ENCODE assay signal across 8 cellular contexts in the genomic region with DNA sequence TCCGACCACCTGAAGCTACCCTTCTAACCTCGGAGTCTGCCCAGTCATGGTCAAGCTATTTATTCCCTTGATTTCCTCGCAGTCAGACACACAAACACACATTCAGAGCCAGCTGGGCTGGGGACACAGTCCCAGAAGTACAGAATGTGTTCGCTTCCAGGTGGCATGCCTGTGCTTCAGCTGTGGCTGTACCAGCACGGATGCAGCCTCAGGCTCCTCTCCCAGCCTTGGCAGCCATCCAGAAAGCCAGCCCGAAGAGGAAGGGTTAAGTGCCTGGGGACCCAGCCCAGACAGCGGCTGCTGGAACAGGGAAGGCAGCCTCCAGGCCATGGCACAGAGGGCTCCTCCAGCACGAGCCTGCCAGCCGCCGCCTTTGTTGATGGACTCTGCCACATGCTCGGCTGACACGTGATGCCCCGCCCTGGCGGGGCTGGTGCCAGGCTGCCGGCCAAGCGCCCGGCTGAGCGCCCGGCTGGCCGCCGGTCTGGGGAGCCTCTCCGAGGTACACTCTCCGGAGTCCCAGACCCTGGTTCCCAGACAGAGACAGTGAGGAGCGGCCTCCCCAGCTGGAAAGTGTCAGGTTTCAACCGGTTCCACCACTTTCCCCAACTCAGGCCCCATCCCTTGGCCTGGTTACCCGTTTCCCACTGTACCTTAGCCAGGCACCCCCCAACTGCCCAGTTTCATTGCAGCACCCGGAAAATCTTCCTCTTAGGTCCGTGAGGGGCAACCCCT. TPM values are rescaled to one million over a fixed set of nuclear protein-coding genes. Genes with fewer than 3 reads are reported as not detected.
DNase-seq lines count a peak whose midpoint lies in the region; ATAC-seq and TF ChIP-seq lines count a peak whose summit lies in the region.

No MANE protein-coding gene starts in this region.

- H2BK15ac ChIP-seq in mesenchymal stem cell (ENCODE audit: low read depth, poor library complexity, severe bottlenecking) = peak overlapping the region; percentile 75

- peak overlapping the region; percentile 84 for H3K9ac ChIP-seq in OCI-LY1 (ENCODE audit: low read length)
- H3K9ac ChIP-seq in mesenchymal stem cell (ENCODE audit: low read length) = peak overlapping the region; percentile 68

- H2AFZ ChIP-seq in OCI-LY1 (ENCODE audit: low read length) (no peak overlapping the region), mesenchymal stem cell (ENCODE audit: low read depth, low read length) (no peak overlapping the region)

- peak overlapping the region; percentile 56 for H2AK5ac ChIP-seq in mesenchymal stem cell (ENCODE audit: low read length, severe bottlenecking)

- in situ Hi-C loops in GM13977 (cut with MboI; ENCODE audit: low pct_unique_long_range_greater_than_20kb, low sequenced_read_pairs, unreplicated experiment) = loop anchor here (5.0 to 10.0 kb wide), 2 partner anchors 56 to 62 kb away; partner anchors contain the start of gene BUB1B

- H3K79me1 ChIP-seq in mesenchymal stem cell (replicated peaks; ENCODE audit: low read length, poor library complexity, severe bottlenecking) = peaks cover 18% of the 10 kb centered on the region

- H3K27ac ChIP-seq in OCI-LY1 (ENCODE audit: low read depth, low read length, poor library complexity, severe bottlenecking) (peak overlapping the region; percentile 98), mesenchymal stem cell (ENCODE audit: low read length, poor library complexity, severe bottlenecking) (peak overlapping the region; percentile 70), uterus (peak overlapping the region; percentile 95)

- H3K4me2 ChIP-seq in OCI-LY1 (ENCODE audit: low read length) (peak overlapping the region; percentile 82), mesenchymal stem cell (ENCODE audit: low read length, poor library complexity, severe bottlenecking) (no peak overlapping the region)

- no peak overlapping the region for H2BK5ac ChIP-seq in mesenchymal stem cell (ENCODE audit: low read depth, low read length, poor library complexity, severe bottlenecking)

- WGBS in mesenchymal stem cell = 22% methylated on average over 28 of the region's 28 CpGs

- H3K23ac ChIP-seq in mesenchymal stem cell (ENCODE audit: low read length in 2 of 2) = no peak overlapping the region

- H3K18ac ChIP-seq in mesenchymal stem cell (ENCODE audit: low read depth in 1 of 2, low read length in 2 of 2) = peak overlapping the region; percentile 79 to 81

- H3F3A ChIP-seq in OCI-LY1 (ENCODE audit: insufficient read depth, low read length) = no peaks in the 10 kb centered on the region; the same call in 1 of the 2 replicates

- H3K9me2 ChIP-seq in OCI-LY1 (ENCODE audit: low read depth, low read length) = no peaks in the 10 kb centered on the region

- H2BK120ac ChIP-seq in mesenchymal stem cell (ENCODE audit: low read depth, low read length) = peak overlapping the region; percentile 11

- peak overlapping the region; percentile 76 to 81 for H3K4ac ChIP-seq in mesenchymal stem cell (ENCODE audit: low read depth in 1 of 2, low read length in 2 of 2)

- peak overlapping the region; percentile 88 to 98 for H2BK12ac ChIP-seq in mesenchymal stem cell (ENCODE audit: low read length in 2 of 2)

- peak overlapping the region; percentile 76 for H3K4me3 ChIP-seq in OCI-LY1 (ENCODE audit: low read depth, low read length, poor library complexity, severe bottlenecking)
- H3K4me3 ChIP-seq in mesenchymal stem cell (ENCODE audit: insufficient read depth in 1 of 2, low read depth in 1 of 2, low read length in 2 of 2) = peak overlapping the region in 1 of 2 experiments; percentile 20
- peak overlapping the region in 1 of 2 donors; percentile 24 for H3K4me3 ChIP-seq in uterus

- H4K8ac ChIP-seq in mesenchymal stem cell (ENCODE audit: low read length) = peak overlapping the region; percentile 76

- TF ChIP-seq POLR2A in uterus (IDR thresholded peaks at IDR 0.05) = no peak

- H4K20me1 ChIP-seq in OCI-LY1 (ENCODE audit: insufficient read depth, low read length) = no peaks in the 10 kb centered on the region

- H3K36me3 ChIP-seq in OCI-LY1 (ENCODE audit: insufficient read depth, low read length) (peaks cover 46% of the 10 kb centered on the region; the same call in 1 of the 2 replicates), mesenchymal stem cell (ENCODE audit: control insufficient read depth in 1 of 2, insufficient read depth in 2 of 2, low read depth in 1 of 2, low read length in 2 of 2) (peaks cover 11 to 31% of the 10 kb centered on the region in 2 experiments), uterus (no peaks in the 10 kb centered on the region)

- ATAC-seq in GM18498 (IDR thresholded peaks at IDR 0.05; ENCODE audit: unreplicated experiment) = no peak

- no peaks in the 10 kb centered on the region for H3K9me3 ChIP-seq in OCI-LY1 (ENCODE audit: low read length)
- no peaks in the 10 kb centered on the region for H3K9me3 ChIP-seq in mesenchymal stem cell (ENCODE audit: control insufficient read depth, low read length)
- no peaks in the 10 kb centered on the region for H3K9me3 ChIP-seq in uterus

- no peaks in the 10 kb centered on the region for H3K27me3 ChIP-seq in OCI-LY1 (ENCODE audit: insufficient read depth, low read length)
- peaks cover 0 to 5% of the 10 kb centered on the region in 2 experiments for H3K27me3 ChIP-seq in mesenchymal stem cell (ENCODE audit: control insufficient read depth in 1 of 2, insufficient read depth in 1 of 2, low read length in 2 of 2)
- no peaks in the 10 kb centered on the region for H3K27me3 ChIP-seq in uterus

- H3K14ac ChIP-seq in mesenchymal stem cell (ENCODE audit: low read length in 2 of 2) = peak overlapping the region in 1 of 2 experiments; percentile 29

- H3K4me1 ChIP-seq in OCI-LY1 (ENCODE audit: insufficient read depth, low read length, severe bottlenecking) (peaks cover 98% of the 10 kb centered on the region), mesenchymal stem cell (ENCODE audit: control insufficient read depth, insufficient read depth, low read depth, low read length) (peaks cover 65% of the 10 kb centered on the region), uterus (peaks cover 29 to 73% of the 10 kb centered on the region in 2 donors)

- peak; percentile 96 for DNase-seq in HT-29 (ENCODE audit: low spot score)
- DNase-seq in epidermal melanocyte (ENCODE audit: insufficient read length, low spot score) = peak; percentile 82
- peak; percentile 81 for DNase-seq in mesenchymal stem cell
- peak; percentile 80 to 83 for DNase-seq in uterus
- DNase-seq in HuH-7.5 (ENCODE audit: low spot score) = no peak
- no peak for DNase-seq in GM13977 (ENCODE audit: low spot score)

- TF ChIP-seq CTCF in OCI-LY1 (IDR thresholded peaks at IDR 0.05; ENCODE audit: low read length) = no peak
- no peak for TF ChIP-seq CTCF in uterus (IDR thresholded peaks at IDR 0.05)
- TF ChIP-seq CTCF in GM13977 (IDR thresholded peaks at IDR 0.05; ENCODE audit: extremely low read depth, insufficient read depth, missing control alignments) = no peak

- no peaks in the 10 kb centered on the region for H3K79me2 ChIP-seq in OCI-LY1 (ENCODE audit: insufficient read depth, low read length)

- intact Hi-C loops in uterus (cut with DNase I; ENCODE audit: low total_unique reads) = no loop called here

- peak overlapping the region; percentile 79 for H4K91ac ChIP-seq in mesenchymal stem cell (ENCODE audit: low read length)

RNA-seq across cellular contexts. Expression of gene BMF, which starts 5.4 kb away (rescaled TPM):
- 11.6 and 15.4 TPM in 2 replicates for total RNA-seq in HT-29 (2014; rRNA removed; shearing (Covaris generic))
- 18.5 TPM for polyA plus RNA-seq in mesenchymal stem cell (2013, experiment 1 of 2)
- 17.8 TPM for polyA plus RNA-seq in mesenchymal stem cell (2013, experiment 2 of 2)
- total RNA-seq in uterus = 10 to 100 TPM in 3 of 4 donors, 1 to 10 TPM in 1; 7.1 to 46.2 (median 22.6) TPM

RNA-seq across cellular contexts. Expression of gene BUB1B, which starts 57.6 kb away (rescaled TPM):
- total RNA-seq in HT-29 (2014; rRNA removed; shearing (Covaris generic)) = 39.8 and 40.1 TPM in 2 replicates
- 3.8 TPM for polyA plus RNA-seq in mesenchymal stem cell (2013, experiment 1 of 2)
- polyA plus RNA-seq in mesenchymal stem cell (2013, experiment 2 of 2) = 4.4 TPM
- 10 to 100 TPM in 1 of 4 donors, under 1 TPM in 1, not detected in 2; under 0.01 to 31.5 TPM for total RNA-seq in uterus

Comparison
In these comparisons a context has a peak if more than half of its experiments do, and no peak if none do; other contexts are left out.
1. DNase-seq: peak in HT-29 (single experiment), epidermal melanocyte (single experiment), mesenchymal stem cell (single experiment) and uterus (2 of 2); none in HuH-7.5 (single experiment) and GM13977 (single experiment).
2. Peak in every context shown above with its lines, with median percentiles within 50 percentile points of each other: H3K27ac ChIP-seq.